ENCODE assay signal across 32 cellular contexts in the genomic region with DNA sequence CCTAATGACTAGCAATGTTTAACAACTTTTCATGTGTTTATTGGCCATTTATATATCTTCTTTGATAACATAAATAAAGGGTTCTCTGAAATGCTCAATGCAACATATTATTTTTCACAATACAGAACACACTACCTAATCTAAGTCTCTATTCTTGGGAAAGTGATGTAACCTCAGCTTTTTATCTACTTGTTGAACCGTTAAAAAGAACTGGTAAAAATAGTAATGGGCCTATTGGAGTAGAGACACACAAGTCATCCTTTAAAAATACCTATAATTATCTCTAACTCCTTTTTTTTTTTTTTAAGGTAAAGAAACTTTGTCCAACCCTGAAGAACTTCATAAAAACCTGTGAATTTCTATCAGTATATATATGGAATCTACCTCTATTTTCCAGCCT.
"Had no signal": no experiment of that assay in that cellular context is flagged by ENCODE, and none has a peak within 500 bp of the region (broad histone marks: within the 10 kb centered on the region; RNA-seq: fewer than 3 reads in every experiment).

No MANE protein-coding gene starts in this region.

- H3K9me3 ChIP-seq: adrenal gland, ascending aorta, body of pancreas had no signal

- DNase-seq: activated effector memory CD4-positive, alpha-beta T cell treated with anti-CD3 and anti-CD28 coated beads, Interleukin-2, amount 50 U/mL, for 16 hours; activated effector memory CD4-positive, alpha-beta T cell treated with Interleukin-2 at 50 U/mL for 16 hours; activated gamma-delta T cell; activated gamma-delta T cell treated with Interleukin-2 at 50 U/mL for 16 hours; activated naive CD4-positive, alpha-beta T cell; activated naive CD4-positive, alpha-beta T cell treated with anti-CD3 and anti-CD28 coated beads for 36 hours; activated naive CD4-positive, alpha-beta T cell treated with anti-CD3 and anti-CD28 coated beads, Interleukin-2, amount 10 ng/mL, durations not matched to agents 7 days and 5 days; activated naive CD4-positive, alpha-beta T cell treated with Interleukin-2 at 50 U/mL for 16 hours; activated naive CD8-positive, alpha-beta T cell treated with anti-CD3 and anti-CD28 coated beads for 36 hours; activated naive CD8-positive, alpha-beta T cell treated with anti-CD3 and anti-CD28 coated beads, Interleukin-2, amount 10 ng/mL, durations not matched to agents 7 days and 5 days; activated naive CD8-positive, alpha-beta T cell treated with anti-CD3 and anti-CD28 coated beads, Interleukin-2, amount 50 U/mL, for 24 hours; activated T-cell treated with anti-CD3 and anti-CD28 coated beads for 4 hours; activated T-cell treated with anti-CD3 and anti-CD28 coated beads, Interleukin-2, amount 50 U/mL, for 1 hour; activated T-cell treated with anti-CD3 and anti-CD28 coated beads, Interleukin-2, amount 50 U/mL, for 24 hours; activated T-cell treated with anti-CD3 and anti-CD28 coated beads, Interleukin-2, amount 50 U/mL, for 4 hours; activated T-cell treated with anti-CD3 and anti-CD28 coated beads, Interleukin-2, amount 50 U/mL, for 48 hours; activated T-cell treated with anti-CD3 and anti-CD28 coated beads, Interleukin-2, amount 50 U/mL, for 72 hours; adrenal gland; amniotic stem cell; amygdala; anterior cingulate cortex; aorta; body of pancreas; brain microvascular endothelial cell; caudate nucleus; central memory CD4-positive, alpha-beta T cell; cerebellar nuclear complex had no signal

- H3K36me3 ChIP-seq: adrenal gland, ascending aorta, brain microvascular endothelial cell, breast epithelium, cardiac muscle cell had no signal

- ATAC-seq: activated naive CD4-positive, alpha-beta T cell treated with anti-CD3 and anti-CD28 coated beads, Interleukin-2, amount 50 U/mL, for 72 hours; activated naive CD8-positive, alpha-beta T cell treated with anti-CD3 and anti-CD28 coated beads, Interleukin-2, amount 50 U/mL, for 24 hours; activated T-cell treated with anti-CD3 and anti-CD28 coated beads, Interleukin-2, amount 50 U/mL, for 4 hours; activated T-cell treated with anti-CD3 and anti-CD28 coated beads, Interleukin-2, amount 50 U/mL, for 72 hours; activated T-helper 17 cell treated with anti-CD3 and anti-CD28 coated beads, Interleukin-2, amount 50 U/mL, for 72 hours; body of pancreas had no signal

- H3K27ac ChIP-seq: adrenal gland, ascending aorta, body of pancreas, brain microvascular endothelial cell, breast epithelium, cardiac muscle cell had no signal

- H3K4me1 ChIP-seq: adrenal gland, ascending aorta, body of pancreas, breast epithelium had no signal

- H3K4me3 ChIP-seq: adrenal gland, ascending aorta, body of pancreas, breast epithelium, cardiac muscle cell had no signal

- H3K27me3 ChIP-seq: adrenal gland, ascending aorta, body of pancreas, brain microvascular endothelial cell, breast epithelium, cardiac muscle cell had no signal
